16 cellular contexts compared by ENCODE assay signal in genomic region chr3:168722091-168722490, GRCh38.
"Had no signal": no experiment of that assay in that cellular context is flagged by ENCODE, and none has a peak within 500 bp of the region (broad histone marks: within the 10 kb centered on the region; RNA-seq: fewer than 3 reads in every experiment).

No MANE protein-coding gene starts in this region.

- DNase-seq: activated CD4-positive, alpha-beta T cell treated with anti-CD3 and anti-CD28 coated beads for 1 hour; activated CD4-positive, alpha-beta T cell treated with anti-CD3 and anti-CD28 coated beads, Interleukin-2, amount 50 U/mL, for 4 hours; activated naive CD4-positive, alpha-beta T cell treated with anti-CD3 and anti-CD28 coated beads for 36 hours; effector memory CD8-positive, alpha-beta T cell; nucleus accumbens; right cardiac atrium; stimulated activated CD4-positive, alpha-beta T cell treated with anti-CD3 and anti-CD28 coated beads, Interleukin-15, amount 100 ng/mL, for 24 hours; stimulated activated CD4-positive, alpha-beta T cell treated with anti-CD3 and anti-CD28 coated beads, Interleukin-4, amount 100 ng/mL, for 1 hour; stimulated activated naive B cell treated with anti-CD40 and anti-IgM and Interleukin-4, amounts not matched to agents 10 μg/mL and 1 μg/mL and 100 μg/mL, for 72 hours; T-cell; T-helper 9 cell; tibial artery had no signal

- ATAC-seq: activated T-helper 17 cell treated with anti-CD3 and anti-CD28 coated beads, Interleukin-2, amount 50 U/mL, for 72 hours; effector memory CD8-positive, alpha-beta T cell; gastroesophageal sphincter; natural killer cell treated with Interleukin-12 subunit alpha and Interleukin-12 subunit beta and Interleukin-15 and Interleukin-18, amount 100 ng/mL, for 72 hours; right cardiac atrium; stimulated activated naive B cell treated with anti-CD40 and anti-IgM and Interleukin-4, amounts not matched to agents 10 μg/mL and 1 μg/mL and 100 μg/mL, for 72 hours; T-cell had no signal

- H3K4me3 ChIP-seq: gastroesophageal sphincter, skin epidermis, tibial artery had no signal
